ENCODE assay signal across 24 cellular contexts in the genomic region with DNA sequence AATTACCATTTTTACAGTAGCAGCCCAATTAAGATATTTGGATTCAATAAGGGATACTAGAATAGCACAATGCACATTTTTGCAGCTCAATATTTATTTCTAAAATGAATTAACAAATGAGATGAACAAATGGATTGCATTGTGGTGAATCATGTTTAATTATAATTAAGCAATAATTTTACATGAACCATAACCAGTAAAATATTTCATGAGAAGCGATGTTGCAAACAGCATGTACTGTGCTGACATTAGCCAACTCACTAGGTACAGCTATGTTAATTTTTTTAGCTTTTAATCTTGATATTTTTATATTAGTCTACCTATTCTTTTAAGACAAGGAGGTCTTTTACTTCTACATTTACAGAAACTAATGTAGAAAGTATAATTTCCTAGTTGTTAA.
"Had no signal": no experiment of that assay in that cellular context is flagged by ENCODE, and none has a peak within 500 bp of the region (broad histone marks: within the 10 kb centered on the region; RNA-seq: fewer than 3 reads in every experiment).

No MANE protein-coding gene starts in this region.

- H3K4me1 Mint-ChIP-seq: stimulated activated naive CD8-positive, alpha-beta T cell treated with anti-CD3 and anti-CD28 coated beads, Interleukin-15, amount 100 ng/mL, for 72 hours had no signal

- H3K9me3 Mint-ChIP-seq: nephron had no signal

- H3K9me3 ChIP-seq: esophagus squamous epithelium, left lung, right lobe of liver, thyroid gland, vagina had no signal

- H3K4me3 ChIP-seq: coronary artery, esophagus squamous epithelium, left lung, neural progenitor cell, right lobe of liver, thyroid gland, vagina had no signal

- ATAC-seq: left cardiac atrium; left lung; naive thymus-derived CD4-positive, alpha-beta T cell; right lobe of liver; stimulated activated naive CD8-positive, alpha-beta T cell treated with anti-CD3 and anti-CD28 coated beads, Interleukin-15, amount 100 ng/mL, for 72 hours had no signal

- DNase-seq: dermis blood vessel endothelial cell; effector memory CD4-positive, alpha-beta T cell; erythroblast; esophagus squamous epithelium; head of caudate nucleus; left cardiac atrium; left lung; mesendoderm; midbrain; naive thymus-derived CD4-positive, alpha-beta T cell; right lobe of liver; small intestine; stimulated activated CD4-positive, alpha-beta T cell treated with anti-CD3 and anti-CD28 coated beads, Interleukin-15, amount 100 ng/mL, for 24 hours; stimulated activated CD4-positive, alpha-beta T cell treated with anti-CD3 and anti-CD28 coated beads, Interleukin-2, amount 100 ng/mL, for 48 hours; stimulated activated naive CD4-positive, alpha-beta T cell; stimulated activated naive CD8-positive, alpha-beta T cell treated with anti-CD3 and anti-CD28 coated beads, Interleukin-15, amount 100 ng/mL, for 72 hours; thyroid gland; trophoblast cell had no signal

- H3K36me3 Mint-ChIP-seq: naive thymus-derived CD4-positive, alpha-beta T cell had no signal

- H3K27ac Mint-ChIP-seq: naive thymus-derived CD4-positive, alpha-beta T cell; neural progenitor cell; progenitor cell of endocrine pancreas had no signal

- H3K27me3 Mint-ChIP-seq: stimulated activated naive CD8-positive, alpha-beta T cell treated with anti-CD3 and anti-CD28 coated beads, Interleukin-15, amount 100 ng/mL, for 72 hours had no signal

- H3K27me3 ChIP-seq: esophagus squamous epithelium, left lung, neural progenitor cell, right lobe of liver, thyroid gland, vagina had no signal

- H3K4me1 ChIP-seq: esophagus squamous epithelium, left lung, parathyroid adenoma, right lobe of liver, thyroid gland, vagina had no signal

- H3K27ac ChIP-seq: coronary artery, esophagus squamous epithelium, left lung, neural progenitor cell, parathyroid adenoma, right lobe of liver, thyroid gland, vagina had no signal

- H3K4me3 Mint-ChIP-seq: naive thymus-derived CD4-positive, alpha-beta T cell; nephron; neural progenitor cell; stimulated activated naive CD8-positive, alpha-beta T cell treated with anti-CD3 and anti-CD28 coated beads, Interleukin-15, amount 100 ng/mL, for 72 hours had no signal

- H3K36me3 ChIP-seq: esophagus squamous epithelium, left lung, neural progenitor cell, right lobe of liver, thyroid gland, vagina had no signal
